27 cellular contexts compared by ENCODE assay signal in genomic region chr4:110207233-110207632, GRCh38.
"Had no signal": no experiment of that assay in that cellular context is flagged by ENCODE, and none has a peak within 500 bp of the region (broad histone marks: within the 10 kb centered on the region; RNA-seq: fewer than 3 reads in every experiment).

No MANE protein-coding gene starts in this region.

- FAIRE-seq: urothelium cell line had no signal

- ATAC-seq: stimulated activated effector memory CD8-positive, alpha-beta T cell treated with anti-CD3 and anti-CD28 coated beads, Interleukin-12 subunit alpha, Interleukin-12 subunit beta, amount 100 ng/mL, for 72 hours; stimulated activated memory B cell treated with anti-CD40 and anti-IgM and Interleukin-4, amounts not matched to agents 10 μg/mL and 1 μg/mL and 100 μg/mL, for 72 hours; stimulated activated naive B cell treated with anti-CD40 and anti-IgM and Interleukin-4, amounts not matched to agents 10 μg/mL and 1 μg/mL and 100 μg/mL, for 72 hours; stimulated activated naive CD8-positive, alpha-beta T cell treated with anti-CD3 and anti-CD28 coated beads, Interleukin-15, amount 100 ng/mL, for 72 hours; stimulated activated naive CD8-positive, alpha-beta T cell treated with anti-CD3 and anti-CD28 coated beads, Interleukin-15, Interleukin-2, amounts not matched to agents 100 U/mL and 50 U/mL, for 24 hours; upper lobe of right lung had no signal

- H3K27ac ChIP-seq: stomach, suprapubic skin, testis, thoracic aorta, thyroid gland, tibial artery, tibial nerve, transverse colon, upper lobe of left lung, upper lobe of right lung, uterus, vagina had no signal

- DNase-seq: stimulated activated CD4-positive, alpha-beta T cell treated with anti-CD3 and anti-CD28 coated beads, Interleukin-2, amount 100 ng/mL, for 48 hours; stimulated activated CD4-positive, alpha-beta T cell treated with anti-CD3 and anti-CD28 coated beads, Interleukin-4, amount 100 ng/mL, for 1 hour; stimulated activated CD4-positive, alpha-beta T cell treated with anti-CD3 and anti-CD28 coated beads, Interleukin-4, amount 100 ng/mL, for 24 hours; stimulated activated CD4-positive, alpha-beta T cell treated with anti-CD3 and anti-CD28 coated beads, Interleukin-4, amount 100 ng/mL, for 4 hours; stimulated activated CD8-positive, alpha-beta memory T cell treated with anti-CD3 and anti-CD28 coated beads, Interleukin-4, amount 100 ng/mL, for 48 hours; stimulated activated naive B cell treated with anti-CD40 and anti-IgM and Interleukin-4, amounts not matched to agents 10 μg/mL and 1 μg/mL and 100 μg/mL, for 72 hours; stimulated activated naive CD4-positive, alpha-beta T cell; stimulated activated naive CD4-positive, alpha-beta T cell treated with Interleukin-2 at 50 U/mL for 16 hours; stimulated activated naive CD8-positive, alpha-beta T cell treated with anti-CD3 and anti-CD28 coated beads, Interleukin-15, amount 100 ng/mL, for 72 hours; stimulated activated naive CD8-positive, alpha-beta T cell treated with anti-CD3 and anti-CD28 coated beads, Interleukin-15, Interleukin-2, amounts not matched to agents 100 U/mL and 50 U/mL, for 24 hours; stomach; substantia nigra; testis; thyroid gland; tibial artery; transverse colon; trophoblast cell; upper lobe of left lung; upper lobe of right lung; uterus had no signal

- H3K9me3 ChIP-seq: stomach, suprapubic skin, testis, thoracic aorta, thyroid gland, tibial artery, tibial nerve, transverse colon, upper lobe of left lung, upper lobe of right lung, uterus, vagina had no signal

- H3K36me3 ChIP-seq: stomach, suprapubic skin, thoracic aorta, thyroid gland, tibial artery, tibial nerve, transverse colon, upper lobe of left lung, upper lobe of right lung, uterus, vagina had no signal

- H3K4me3 ChIP-seq: stomach, suprapubic skin, testis, thoracic aorta, thyroid gland, tibial artery, tibial nerve, transverse colon, upper lobe of left lung, upper lobe of right lung, uterus, vagina had no signal

- H3K4me1 ChIP-seq: suprapubic skin, testis, thyroid gland, tibial artery, upper lobe of left lung, upper lobe of right lung, uterus, vagina had no signal

- H3K27me3 ChIP-seq: stomach, suprapubic skin, testis, thyroid gland, tibial artery, tibial nerve, transverse colon, upper lobe of left lung, upper lobe of right lung, uterus, vagina had no signal
